In genomic region chr14:22410497-22410896, GRCh38 we compare ENCODE assay signal across 20 cellular contexts.
"Had no signal": no experiment of that assay in that cellular context is flagged by ENCODE, and none has a peak within 500 bp of the region (broad histone marks: within the 10 kb centered on the region; RNA-seq: fewer than 3 reads in every experiment).

No MANE protein-coding gene starts in this region.

- H3K4me1 ChIP-seq: body of pancreas, lower lobe of right lung, pancreas, psoas muscle, right atrium auricular region, vagina had no signal

- H3K4me3 ChIP-seq: body of pancreas, cardiac muscle cell, lower lobe of right lung, pancreas, psoas muscle, right atrium auricular region, suprapubic skin, transverse colon, vagina had no signal

- DNase-seq: activated gamma-delta T cell treated with Interleukin-2 at 50 U/mL for 16 hours; activated T-cell treated with anti-CD3 and anti-CD28 coated beads, Interleukin-2, amount 50 U/mL, for 1 hour; anterior cingulate cortex; body of pancreas; effector CD4-positive, alpha-beta T cell; foreskin melanocyte; lower lobe of right lung; naive thymus-derived CD8-positive, alpha-beta T cell; pancreas; psoas muscle; stimulated activated CD4-positive, alpha-beta T cell treated with anti-CD3 and anti-CD28 coated beads, Interleukin-4, amount 100 ng/mL, for 24 hours; stimulated activated naive CD8-positive, alpha-beta T cell treated with anti-CD3 and anti-CD28 coated beads, Interleukin-15, Interleukin-2, amounts not matched to agents 100 U/mL and 50 U/mL, for 24 hours; transverse colon had no signal

- H3K27me3 ChIP-seq: body of pancreas, cardiac muscle cell, neutrophil, pancreas, right atrium auricular region, suprapubic skin, transverse colon, vagina had no signal

- H3K9me3 ChIP-seq: body of pancreas, lower lobe of right lung, neutrophil, pancreas, psoas muscle, right atrium auricular region, suprapubic skin, transverse colon, vagina had no signal

- H3K36me3 ChIP-seq: cardiac muscle cell, lower lobe of right lung, neutrophil, pancreas, right atrium auricular region, suprapubic skin, transverse colon, vagina had no signal

- ATAC-seq: body of pancreas; left lobe of liver; lower lobe of right lung; naive thymus-derived CD8-positive, alpha-beta T cell; pancreas; psoas muscle; stimulated activated naive CD8-positive, alpha-beta T cell treated with anti-CD3 and anti-CD28 coated beads, Interleukin-15, Interleukin-2, amounts not matched to agents 100 U/mL and 50 U/mL, for 24 hours; WTC11 had no signal

- H3K27ac ChIP-seq: body of pancreas, cardiac muscle cell, lower lobe of right lung, neutrophil, pancreas, psoas muscle, right atrium auricular region, suprapubic skin, transverse colon, vagina had no signal
